Comparison of ENCODE assay signal across 1 cellular context in genomic region chr17:42677921-42678781, GRCh38.
TF ChIP-seq lines count a peak whose summit lies in the region.

No MANE protein-coding gene starts in this region.

TF ChIP-seq in neural cell, 6 proteins besides CTCF, POLR2A, EP300 and RAD21 (continued from another document):
- TF ChIP-seq REST (IDR thresholded peaks at IDR 0.05; ENCODE audit: borderline replicate concordance) (peak; percentile 83), TAF1 (IDR thresholded peaks at IDR 0.05; ENCODE audit: low read depth) (peak; percentile 93)
